Comparison of ENCODE assay signal across 22 cellular contexts in genomic region chr18:3848316-3848715, GRCh38.
DNase-seq lines count a peak whose midpoint lies in the region; ATAC-seq and TF ChIP-seq lines count a peak whose summit lies in the region.
"Had no signal": no experiment of that assay in that cellular context is flagged by ENCODE, and none has a peak within 500 bp of the region (broad histone marks: within the 10 kb centered on the region; RNA-seq: fewer than 3 reads in every experiment).

No MANE protein-coding gene starts in this region.

- H3K27me3 Mint-ChIP-seq in activated T-cell treated with anti-CD3 and anti-CD28 coated beads, Interleukin-2, amount 50 U/mL, for 4 hours (ENCODE audit: low read depth) = no peaks in the 10 kb centered on the region

- CTCF ChIA-PET in A673 (lab: Charles Lee) = no interaction called here

- H3K9me2 ChIP-seq in Karpas-422 (replicated peaks; ENCODE audit: insufficient read depth, low read length) = no peaks in the 10 kb centered on the region

- H3K27ac ChIP-seq in A673 (ENCODE audit: low read depth, low read length, poor library complexity, severe bottlenecking) (peak overlapping the region; percentile 13), Karpas-422 (ENCODE audit: low read length) (no peak overlapping the region)
- H3K27ac ChIP-seq: BLaER1, KMS-11, SJSA1 had no signal

- no peak overlapping the region for H3K9ac ChIP-seq in Karpas-422 (ENCODE audit: low read length)
- H3K9ac ChIP-seq: BLaER1, KMS-11 had no signal

- intact Hi-C loops in A673 (cut with micrococcal nuclease; ENCODE audit: unreplicated experiment) = loop anchor here (10.0 kb wide), 1 partner anchor 56 kb away; no protein-coding TSS in a partner anchor

- no peak overlapping the region for H2AFZ ChIP-seq in Karpas-422 (ENCODE audit: low read length)

- no peak overlapping the region for H3K4me3 Mint-ChIP-seq in activated T-cell treated with anti-CD3 and anti-CD28 coated beads, Interleukin-2, amount 50 U/mL, for 4 hours
- H3K4me3 Mint-ChIP-seq: CD4-positive, alpha-beta T cell had no signal

- no peaks in the 10 kb centered on the region for H4K20me1 ChIP-seq in Karpas-422 (ENCODE audit: insufficient read depth, low read depth, low read length)
- H4K20me1 ChIP-seq: BLaER1 had no signal

- TF ChIP-seq CTCF in A673 (conservative IDR thresholded peaks at IDR 0.05; ENCODE audit: low read depth, low read length) = no peak
- no peak for TF ChIP-seq CTCF in fibroblast of mammary gland (conservative IDR thresholded peaks at IDR 0.05; ENCODE audit: control insufficient read depth, insufficient read depth, low read depth, low read length)
- no peak for TF ChIP-seq CTCF in omental fat pad (IDR thresholded peaks at IDR 0.05)

- H3K4me3 ChIP-seq in A673 (ENCODE audit: low read depth, low read length, poor library complexity, severe bottlenecking) (no peak overlapping the region), fibroblast of mammary gland (ENCODE audit: control insufficient read depth, low read depth, low read length) (no peak overlapping the region), Karpas-422 (ENCODE audit: low read length) (no peak overlapping the region)
- H3K4me3 ChIP-seq: BLaER1, SJSA1 had no signal

- DNase-seq in A673 (ENCODE audit: low spot score) (no peak), astrocyte of the hippocampus (ENCODE audit: low read depth, low spot score) (peak; percentile 22), fibroblast of mammary gland (ENCODE audit: low read depth) (peak; percentile 13), omental fat pad (ENCODE audit: low spot score) (no peak), Karpas-422 (no peak), A172 (ENCODE audit: low spot score) (no peak)
- DNase-seq in activated T-cell treated with anti-CD3 and anti-CD28 coated beads, Interleukin-2, amount 50 U/mL, for 4 hours = no peak
- DNase-seq: ACHN; CD4-positive, alpha-beta T cell; COR-L47; GOT3; HCEC 1CT; MV-4-11; NCI-H1105 treated with DMSO at 0.1 percent for 48 hours; NCI-H2029 treated with DMSO at 0.1 percent for 48 hours; NCI-H2171; NCI-H446 treated with DMSO at 0.1 percent for 48 hours; NCI-H526 treated with DMSO at 0.1 percent for 48 hours; OCI-M1 had no signal

- BruUV-seq in A673 (replicated peaks; lab: Mats Ljungman, UMichigan) = no TSS peak

- H3K4me2 ChIP-seq in Karpas-422 (ENCODE audit: low read depth, low read length, poor library complexity, severe bottlenecking) = no peak overlapping the region
- H3K4me2 ChIP-seq: BLaER1, KMS-11 had no signal

- peaks cover 4% of the 10 kb centered on the region for H3K9me3 ChIP-seq in A673 (ENCODE audit: low read depth, low read length, poor library complexity, severe bottlenecking)
- H3K9me3 ChIP-seq in Karpas-422 (ENCODE audit: low read length) = no peaks in the 10 kb centered on the region
- H3K9me3 ChIP-seq: BLaER1, SJSA1 had no signal

- H3K36me3 ChIP-seq in A673 (ENCODE audit: insufficient read depth, low read length, poor library complexity, severe bottlenecking) (no peaks in the 10 kb centered on the region), Karpas-422 (ENCODE audit: insufficient read depth, low read length) (no peaks in the 10 kb centered on the region)
- H3K36me3 ChIP-seq: BLaER1, SJSA1 had no signal

- H3K27me3 ChIP-seq in A673 (replicated peaks; ENCODE audit: insufficient read depth, low read depth, low read length, poor library complexity) (no peaks in the 10 kb centered on the region), Karpas-422 (ENCODE audit: low read length) (no peaks in the 10 kb centered on the region)
- H3K27me3 ChIP-seq: BLaER1 had no signal

- peaks cover 5% of the 10 kb centered on the region for H3K9me3 Mint-ChIP-seq in activated T-cell treated with anti-CD3 and anti-CD28 coated beads, Interleukin-2, amount 50 U/mL, for 4 hours

- H3K79me2 ChIP-seq in Karpas-422 (ENCODE audit: low read length) = no peaks in the 10 kb centered on the region

- POLR2A ChIA-PET in A673 (lab: Charles Lee; ENCODE audit: low non-redundant PET) = no interaction called here

- H3K36me3 Mint-ChIP-seq in activated T-cell treated with anti-CD3 and anti-CD28 coated beads, Interleukin-2, amount 50 U/mL, for 4 hours (ENCODE audit: insufficient read depth) = no peaks in the 10 kb centered on the region

- H3K4me1 Mint-ChIP-seq in activated T-cell treated with anti-CD3 and anti-CD28 coated beads, Interleukin-2, amount 50 U/mL, for 4 hours (ENCODE audit: low read depth) = no peaks in the 10 kb centered on the region

- H3K4me1 ChIP-seq in A673 (ENCODE audit: insufficient read depth, low read length, poor library complexity, severe bottlenecking) (peaks cover 41% of the 10 kb centered on the region), Karpas-422 (ENCODE audit: low read length) (no peaks in the 10 kb centered on the region)
- H3K4me1 ChIP-seq: BLaER1, SJSA1 had no signal

- peak; percentile 41 for ATAC-seq in omental fat pad (ENCODE audit: low FRiP score)
- no peak for ATAC-seq in activated T-cell treated with anti-CD3 and anti-CD28 coated beads, Interleukin-2, amount 50 U/mL, for 4 hours

Comparison
In these comparisons a context has a peak if more than half of its experiments do, and no peak if none do; other contexts are left out.
1. DNase-seq: peak in astrocyte of the hippocampus (single experiment) and fibroblast of mammary gland (single experiment); none in A673 (single experiment), omental fat pad (single experiment), Karpas-422 (single experiment), A172 (single experiment) and activated T-cell treated with anti-CD3 and anti-CD28 coated beads, Interleukin-2, amount 50 U/mL, for 4 hours (single experiment).